In the genomic region with DNA sequence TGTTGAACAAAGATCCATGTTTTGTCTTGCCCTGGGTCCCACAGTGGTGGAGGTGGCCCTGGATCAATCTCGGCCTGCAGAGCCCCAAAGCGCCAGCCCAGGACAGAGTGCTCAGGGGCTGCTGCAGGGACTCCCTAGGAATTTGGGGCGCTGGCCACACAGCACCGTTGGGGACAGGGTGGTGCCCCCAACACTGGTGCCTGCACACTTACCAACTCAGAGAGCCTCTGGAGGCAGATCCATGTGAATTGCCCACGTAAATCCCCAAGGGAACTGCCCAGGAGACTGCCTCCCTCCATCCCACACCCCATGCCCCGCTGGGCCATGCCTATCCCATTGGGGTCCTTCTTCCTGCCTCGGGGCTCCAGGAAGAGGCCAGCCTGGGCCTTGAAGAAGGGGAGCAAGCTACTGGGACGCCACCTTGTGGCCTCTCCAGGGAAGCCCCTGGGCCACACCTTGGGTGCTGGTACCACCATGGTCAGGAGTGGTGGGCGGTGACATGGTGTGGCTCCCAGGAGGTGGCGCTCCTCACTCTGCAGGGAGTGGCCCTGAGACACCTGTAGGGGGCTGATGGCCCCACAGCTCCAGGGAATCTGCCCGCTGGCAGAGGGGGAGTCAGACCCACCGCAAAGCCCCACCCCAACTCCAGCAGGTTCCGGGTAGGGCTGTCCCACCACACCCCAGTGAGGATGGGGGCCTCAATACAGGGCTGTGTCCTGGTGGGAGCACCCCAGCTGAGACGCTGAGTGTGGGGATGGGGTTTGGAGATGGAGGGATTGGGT, we compare ENCODE assay signal across 9 cellular contexts. TPM values are rescaled to one million over a fixed set of nuclear protein-coding genes. Genes with fewer than 3 reads are reported as not detected.
DNase-seq lines count a peak whose midpoint lies in the region; ATAC-seq, FAIRE-seq and TF ChIP-seq lines count a peak whose summit lies in the region.
"Had no signal": no experiment of that assay in that cellular context is flagged by ENCODE, and none has a peak within 500 bp of the region (broad histone marks: within the 10 kb centered on the region; RNA-seq: fewer than 3 reads in every experiment).

No MANE protein-coding gene starts in this region.

- ATAC-seq in GM21360 (IDR thresholded peaks at IDR 0.05; ENCODE audit: unreplicated experiment) = peak; percentile 85

- peaks cover 4% of the 10 kb centered on the region for H3K4me1 Mint-ChIP-seq in activated naive CD8-positive, alpha-beta T cell treated with anti-CD3 and anti-CD28 coated beads for 36 hours

- no peaks in the 10 kb centered on the region for H3K27me3 Mint-ChIP-seq in activated naive CD8-positive, alpha-beta T cell treated with anti-CD3 and anti-CD28 coated beads for 36 hours

- H3K27ac ChIP-seq in SK-N-MC = no peak overlapping the region

- TF ChIP-seq CTCF in D721Med (IDR thresholded peaks at IDR 0.05; ENCODE audit: insufficient read depth, missing control alignments) = peak; percentile 86

- DNase-seq in D721Med (ENCODE audit: insufficient read length, low spot score) (peak; percentile 93), SK-N-MC (ENCODE audit: low read depth, low spot score) (peak; percentile 16), hepatic stellate cell (ENCODE audit: low spot score) (peak; percentile 83), NCI-H2171 treated with DMSO at 0.1 percent for 48 hours (lab: John Stamatoyannopoulos, UW) (no peak)
- peak; percentile 82 for DNase-seq in activated naive CD8-positive, alpha-beta T cell treated with anti-CD3 and anti-CD28 coated beads for 36 hours
- peak; percentile 73 to 82 for DNase-seq in stimulated activated CD4-positive, alpha-beta T cell treated with anti-CD3 and anti-CD28 coated beads, Interleukin-2, amount 100 ng/mL, for 24 hours

- H3K27ac Mint-ChIP-seq in activated naive CD8-positive, alpha-beta T cell treated with anti-CD3 and anti-CD28 coated beads for 36 hours = no peak overlapping the region

- H3K4me3 Mint-ChIP-seq in activated naive CD8-positive, alpha-beta T cell treated with anti-CD3 and anti-CD28 coated beads for 36 hours = no peak overlapping the region

- H3K9me3 Mint-ChIP-seq in activated naive CD8-positive, alpha-beta T cell treated with anti-CD3 and anti-CD28 coated beads for 36 hours = no peaks in the 10 kb centered on the region

- no peak overlapping the region for H3K9ac ChIP-seq in SK-N-MC (ENCODE audit: insufficient read length)

- no peaks in the 10 kb centered on the region for H3K36me3 ChIP-seq in SK-N-MC (ENCODE audit: insufficient read depth, low read length)

- H3K4me3 ChIP-seq in SK-N-MC = no peak overlapping the region

- no peaks in the 10 kb centered on the region for H3K9me3 ChIP-seq in SK-N-MC (ENCODE audit: low read depth, low read length)

- FAIRE-seq in D721Med (lab: Jason Lieb, UNC) = no peak
- FAIRE-seq: colon had no signal

- TF ChIP-seq RAD21 in Ishikawa (IDR thresholded peaks at IDR 0.05; ENCODE audit: low read depth) = peak; percentile 83

- TF ChIP-seq EP300 in Ishikawa (IDR thresholded peaks at IDR 0.05; ENCODE audit: borderline replicate concordance) = no peak

- H3K36me3 Mint-ChIP-seq in activated naive CD8-positive, alpha-beta T cell treated with anti-CD3 and anti-CD28 coated beads for 36 hours = no peaks in the 10 kb centered on the region

TF ChIP-seq in Ishikawa, 13 proteins besides CTCF, POLR2A, EP300 and RAD21:
- TF ChIP-seq, protein P1, sequence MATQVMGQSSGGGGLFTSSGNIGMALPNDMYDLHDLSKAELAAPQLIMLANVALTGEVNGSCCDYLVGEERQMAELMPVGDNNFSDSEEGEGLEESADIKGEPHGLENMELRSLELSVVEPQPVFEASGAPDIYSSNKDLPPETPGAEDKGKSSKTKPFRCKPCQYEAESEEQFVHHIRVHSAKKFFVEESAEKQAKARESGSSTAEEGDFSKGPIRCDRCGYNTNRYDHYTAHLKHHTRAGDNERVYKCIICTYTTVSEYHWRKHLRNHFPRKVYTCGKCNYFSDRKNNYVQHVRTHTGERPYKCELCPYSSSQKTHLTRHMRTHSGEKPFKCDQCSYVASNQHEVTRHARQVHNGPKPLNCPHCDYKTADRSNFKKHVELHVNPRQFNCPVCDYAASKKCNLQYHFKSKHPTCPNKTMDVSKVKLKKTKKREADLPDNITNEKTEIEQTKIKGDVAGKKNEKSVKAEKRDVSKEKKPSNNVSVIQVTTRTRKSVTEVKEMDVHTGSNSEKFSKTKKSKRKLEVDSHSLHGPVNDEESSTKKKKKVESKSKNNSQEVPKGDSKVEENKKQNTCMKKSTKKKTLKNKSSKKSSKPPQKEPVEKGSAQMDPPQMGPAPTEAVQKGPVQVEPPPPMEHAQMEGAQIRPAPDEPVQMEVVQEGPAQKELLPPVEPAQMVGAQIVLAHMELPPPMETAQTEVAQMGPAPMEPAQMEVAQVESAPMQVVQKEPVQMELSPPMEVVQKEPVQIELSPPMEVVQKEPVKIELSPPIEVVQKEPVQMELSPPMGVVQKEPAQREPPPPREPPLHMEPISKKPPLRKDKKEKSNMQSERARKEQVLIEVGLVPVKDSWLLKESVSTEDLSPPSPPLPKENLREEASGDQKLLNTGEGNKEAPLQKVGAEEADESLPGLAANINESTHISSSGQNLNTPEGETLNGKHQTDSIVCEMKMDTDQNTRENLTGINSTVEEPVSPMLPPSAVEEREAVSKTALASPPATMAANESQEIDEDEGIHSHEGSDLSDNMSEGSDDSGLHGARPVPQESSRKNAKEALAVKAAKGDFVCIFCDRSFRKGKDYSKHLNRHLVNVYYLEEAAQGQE (IDR thresholded peaks at IDR 0.05; ENCODE audit: low read depth) = no peak
- TF ChIP-seq, protein P2, sequence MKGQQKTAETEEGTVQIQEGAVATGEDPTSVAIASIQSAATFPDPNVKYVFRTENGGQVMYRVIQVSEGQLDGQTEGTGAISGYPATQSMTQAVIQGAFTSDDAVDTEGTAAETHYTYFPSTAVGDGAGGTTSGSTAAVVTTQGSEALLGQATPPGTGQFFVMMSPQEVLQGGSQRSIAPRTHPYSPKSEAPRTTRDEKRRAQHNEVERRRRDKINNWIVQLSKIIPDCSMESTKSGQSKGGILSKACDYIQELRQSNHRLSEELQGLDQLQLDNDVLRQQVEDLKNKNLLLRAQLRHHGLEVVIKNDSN (IDR thresholded peaks at IDR 0.05) = no peak
- TF ChIP-seq, protein P3, sequence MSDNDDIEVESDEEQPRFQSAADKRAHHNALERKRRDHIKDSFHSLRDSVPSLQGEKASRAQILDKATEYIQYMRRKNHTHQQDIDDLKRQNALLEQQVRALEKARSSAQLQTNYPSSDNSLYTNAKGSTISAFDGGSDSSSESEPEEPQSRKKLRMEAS (IDR thresholded peaks at IDR 0.05) = 0 out of 2 replicates have a peak, but pooled peaks have one; percentile 16
- TF ChIP-seq NFIC (IDR thresholded peaks at IDR 0.05) = no peak
- TF ChIP-seq CREB1 (IDR thresholded peaks at IDR 0.05; ENCODE audit: low read depth) = no peak
- TF ChIP-seq TCF12 (IDR thresholded peaks at IDR 0.05; ENCODE audit: low read depth) = no peak
- TF ChIP-seq TAF1 (IDR thresholded peaks at IDR 0.05; ENCODE audit: low read depth) = no peak
- TF ChIP-seq FOXM1 (IDR thresholded peaks at IDR 0.05; ENCODE audit: borderline replicate concordance, low read depth) = no peak
- TF ChIP-seq ZBTB7A (IDR thresholded peaks at IDR 0.05; ENCODE audit: low read depth) = peak; percentile 64; the same call in 1 of the 2 replicates
- 0 out of 2 replicates have a peak, but pooled peaks have one; percentile 11 for TF ChIP-seq YY1 (IDR thresholded peaks at IDR 0.05; ENCODE audit: low read depth)

RNA-seq across cellular contexts. Expression of a gene that starts 22.8 kb away (rescaled TPM):
- not detected for total RNA-seq in activated naive CD8-positive, alpha-beta T cell treated with anti-CD3 and anti-CD28 coated beads for 36 hours

RNA-seq across cellular contexts. Expression of a gene that starts 23.1 kb away (rescaled TPM):
- 1 to 10 TPM; 3.8 to 4.6 TPM for total RNA-seq in activated naive CD8-positive, alpha-beta T cell treated with anti-CD3 and anti-CD28 coated beads for 36 hours

RNA-seq across cellular contexts. Expression of a gene that starts 27.3 kb away (rescaled TPM):
- total RNA-seq in activated naive CD8-positive, alpha-beta T cell treated with anti-CD3 and anti-CD28 coated beads for 36 hours = 10 to 100 TPM; 93.3 to 94.5 TPM
